2 cellular contexts compared by ENCODE assay signal in the genomic region with DNA sequence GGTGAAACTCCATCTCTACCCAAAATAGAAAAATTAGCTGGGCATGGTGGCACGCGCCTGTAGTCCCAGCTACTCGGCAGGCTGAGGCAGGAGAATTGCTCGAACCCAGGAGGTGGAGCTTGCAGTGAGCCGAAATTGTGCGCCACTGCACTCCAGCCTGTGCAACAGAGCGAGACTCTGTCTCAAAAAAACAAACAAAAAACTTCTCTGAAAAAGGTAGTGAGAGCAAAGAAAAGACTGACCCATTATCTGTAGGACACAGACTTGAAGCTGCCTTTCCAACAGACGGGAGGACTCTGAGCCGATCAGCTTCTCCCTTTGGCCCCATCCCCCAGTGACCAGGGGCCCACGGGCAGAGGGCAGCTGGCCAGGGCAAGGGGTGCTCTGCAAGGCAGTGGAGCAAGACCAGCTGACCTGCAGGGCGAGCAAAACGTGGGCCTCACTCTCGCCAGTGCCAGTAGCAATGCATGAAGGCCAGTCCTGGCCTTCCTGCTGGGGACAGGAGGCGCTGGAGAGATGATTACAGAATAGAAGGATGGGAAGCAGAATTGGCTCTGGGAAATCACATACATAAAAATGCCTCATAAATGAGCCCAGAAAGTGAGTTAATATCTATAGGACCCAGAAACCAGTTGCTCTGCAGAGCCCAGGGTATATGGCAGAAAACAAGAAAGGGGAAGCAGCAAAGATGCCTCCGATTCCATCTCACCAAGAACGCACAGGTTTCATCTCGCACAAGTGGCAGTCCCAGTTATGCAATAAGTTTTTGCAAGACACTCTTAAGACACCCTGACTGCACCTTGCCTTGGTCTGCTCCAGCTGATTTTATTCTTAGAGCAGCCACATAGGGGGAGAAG.
A peak's percentile ranks its signal among the peaks of the same experiment; 100 is the strongest.
TF ChIP-seq lines count a peak whose summit lies in the region.

No MANE protein-coding gene starts in this region.

TF ChIP-seq in IMR-90, 13 proteins besides CTCF, POLR2A, EP300 and RAD21:
- TF ChIP-seq FOS (IDR thresholded peaks at IDR 0.05; ENCODE audit: low read depth, low read length) (no peak), RCOR1 (IDR thresholded peaks at IDR 0.05; ENCODE audit: insufficient replicate concordance, low read length) (no peak), CEBPB (IDR thresholded peaks at IDR 0.05; ENCODE audit: low read depth, low read length) (0 out of 2 replicates have a peak, but pooled peaks have one; percentile 30), BHLHE40 (IDR thresholded peaks at IDR 0.05; ENCODE audit: low read depth, low read length) (no peak)

TF ChIP-seq in K562, 482 proteins besides CTCF, POLR2A, EP300 and RAD21:
- TF ChIP-seq POLR2H (tag; IDR thresholded peaks at IDR 0.05; ENCODE audit: low read depth) (no peak), PTTG1 (tag; IDR thresholded peaks at IDR 0.05; ENCODE audit: low read depth) (no peak), CEBPB (tag; IDR thresholded peaks at IDR 0.05) (peak; percentile 66), CBFA2T3 (IDR thresholded peaks at IDR 0.05) (0 out of 2 replicates have a peak, but pooled peaks have one; percentile 6), CEBPG (CRISPR knock-in tag; IDR thresholded peaks at IDR 0.05) (no peak), CEBPG (tag; conservative IDR thresholded peaks at IDR 0.05 in 1 of 2, IDR thresholded peaks at IDR 0.05 in 1 of 2) (0 out of 4 replicates have a peak, but pooled peaks of 1 of the 2 experiments have one; percentile 9)
